8 cellular contexts compared by ENCODE assay signal in genomic region chr2:86036790-86037138, GRCh38.
DNase-seq lines count a peak whose midpoint lies in the region; ATAC-seq, FAIRE-seq and TF ChIP-seq lines count a peak whose summit lies in the region.
"Had no signal": no experiment of that assay in that cellular context is flagged by ENCODE, and none has a peak within 500 bp of the region (broad histone marks: within the 10 kb centered on the region; RNA-seq: fewer than 3 reads in every experiment).

No MANE protein-coding gene starts in this region.

- peak overlapping the region; percentile 75; the same call in 1 of the 3 replicates for H2BK15ac ChIP-seq in IMR-90 (ENCODE audit: low read depth, low read length)

- TF ChIP-seq RAD21 in IMR-90 (IDR thresholded peaks at IDR 0.05; ENCODE audit: low read length) = no peak

- in situ Hi-C loops in IMR-90 (cut with MboI; ENCODE audit: low sequenced_read_pairs) = no loop called here

- FAIRE-seq in keratinocyte (lab: Jason Lieb, UNC) = no peak

- BruUV-seq in IMR-90 (replicated peaks; lab: Mats Ljungman, UMichigan) = no TSS peak

- peak overlapping the region; percentile 98 for H3K27ac Mint-ChIP-seq in activated T-helper 2 cell treated with anti-CD3 and anti-CD28 coated beads, Interferon-gamma antibody, Interleukin-2, Interleukin-4, amounts not matched to agents 10 μg/mL and 5 μg/mL and 100 μg/mL, durations not matched to agents 14 hours and 24 hours and 36 hours
- peak overlapping the region; percentile 96 for H3K27ac Mint-ChIP-seq in stimulated activated effector memory CD8-positive, alpha-beta T cell treated with anti-CD3 and anti-CD28 coated beads, Interleukin-12 subunit alpha, Interleukin-12 subunit beta, amount 100 ng/mL, for 72 hours

- H3K9me3 Mint-ChIP-seq in activated T-helper 2 cell treated with anti-CD3 and anti-CD28 coated beads, Interferon-gamma antibody, Interleukin-2, Interleukin-4, amounts not matched to agents 10 μg/mL and 5 μg/mL and 100 μg/mL, durations not matched to agents 14 hours and 24 hours and 36 hours = no peaks in the 10 kb centered on the region
- H3K9me3 Mint-ChIP-seq in stimulated activated effector memory CD8-positive, alpha-beta T cell treated with anti-CD3 and anti-CD28 coated beads, Interleukin-12 subunit alpha, Interleukin-12 subunit beta, amount 100 ng/mL, for 72 hours = no peaks in the 10 kb centered on the region

- H3K9me1 ChIP-seq in IMR-90 (ENCODE audit: insufficient read depth, low read length) (peaks cover 33% of the 10 kb centered on the region), keratinocyte (ENCODE audit: control insufficient read depth, extremely low read depth, insufficient read depth, low read length) (no peaks in the 10 kb centered on the region)

- H4K91ac ChIP-seq in IMR-90 (ENCODE audit: insufficient read depth, low read depth, low read length) = peak overlapping the region; percentile 87

- H3K27ac ChIP-seq in IMR-90 (ENCODE audit: insufficient read depth, low read length) (peak overlapping the region; percentile 83), keratinocyte (ENCODE audit: control insufficient read depth, insufficient read depth, low read length) (peak overlapping the region; percentile 64)

- dilution Hi-C loops in IMR-90 (cut with HindIII; ENCODE audit: low sequenced_read_pairs, unreplicated experiment) (no loop called here), keratinocyte (cut with MboI; ENCODE audit: extremely low pct_ligation_motif_present, low sequenced_read_pairs) (no loop called here)

- peak overlapping the region; percentile 65 for H3K4me3 Mint-ChIP-seq in activated T-helper 2 cell treated with anti-CD3 and anti-CD28 coated beads, Interferon-gamma antibody, Interleukin-2, Interleukin-4, amounts not matched to agents 10 μg/mL and 5 μg/mL and 100 μg/mL, durations not matched to agents 14 hours and 24 hours and 36 hours (ENCODE audit: low read depth)
- peak overlapping the region; percentile 74 for H3K4me3 Mint-ChIP-seq in stimulated activated effector memory CD8-positive, alpha-beta T cell treated with anti-CD3 and anti-CD28 coated beads, Interleukin-12 subunit alpha, Interleukin-12 subunit beta, amount 100 ng/mL, for 72 hours

- no peak for TF ChIP-seq POLR2A in IMR-90 (IDR thresholded peaks at IDR 0.05; ENCODE audit: low read depth, low read length)

- H3K27me3 Mint-ChIP-seq in activated T-helper 2 cell treated with anti-CD3 and anti-CD28 coated beads, Interferon-gamma antibody, Interleukin-2, Interleukin-4, amounts not matched to agents 10 μg/mL and 5 μg/mL and 100 μg/mL, durations not matched to agents 14 hours and 24 hours and 36 hours (ENCODE audit: low read depth) = no peaks in the 10 kb centered on the region

- H3K9me3 ChIP-seq in IMR-90 (ENCODE audit: control insufficient read depth, insufficient read depth, low read length) = no peaks in the 10 kb centered on the region
- no peaks in the 10 kb centered on the region for H3K9me3 ChIP-seq in keratinocyte (ENCODE audit: control insufficient read depth, low read depth, low read length)

- H3K36me3 Mint-ChIP-seq in activated T-helper 2 cell treated with anti-CD3 and anti-CD28 coated beads, Interferon-gamma antibody, Interleukin-2, Interleukin-4, amounts not matched to agents 10 μg/mL and 5 μg/mL and 100 μg/mL, durations not matched to agents 14 hours and 24 hours and 36 hours (ENCODE audit: low read depth) = peaks cover 94% of the 10 kb centered on the region
- H3K36me3 Mint-ChIP-seq in stimulated activated effector memory CD8-positive, alpha-beta T cell treated with anti-CD3 and anti-CD28 coated beads, Interleukin-12 subunit alpha, Interleukin-12 subunit beta, amount 100 ng/mL, for 72 hours = peaks cover 92% of the 10 kb centered on the region

- no CpG with 5 or more reads among the region's 5 CpGs for WGBS in IMR-90 (ENCODE audit: extremely low coverage in 2 of 2, insufficient read length in 1 of 2), 2 experiments

- CTCF ChIA-PET in IMR-90 (lab: Yijun Ruan, JAX) = interaction anchor here (0.6 to 2.2 kb wide), 7 partner anchors 12 to 223 kb away, joined by 3 to 6 read pairs (median 3); partner anchors contain the start of gene ST3GAL5

- no peaks in the 10 kb centered on the region for H3K79me2 ChIP-seq in keratinocyte (ENCODE audit: control insufficient read depth, insufficient read depth, low read length)

- H2AK9ac ChIP-seq in IMR-90 (replicated peaks; ENCODE audit: low read depth, low read length, poor library complexity) = peak overlapping the region; percentile 96

- H3K23ac ChIP-seq in IMR-90 (ENCODE audit: low read depth, low read length) = peak overlapping the region; percentile 90

- H2BK20ac ChIP-seq in IMR-90 (ENCODE audit: low read depth, low read length) = peak overlapping the region; percentile 82; the same call in 1 of the 2 replicates

- POLR2A ChIA-PET in IMR-90 (lab: Charles Lee; ENCODE audit: unreplicated experiment) = interaction anchor here (0.9 kb wide), 1 partner anchor 148 kb away, joined by 3 read pairs; the partner anchor contains the start of gene ST3GAL5

- H2AK5ac ChIP-seq in IMR-90 (ENCODE audit: low read depth, low read length) = peak overlapping the region; percentile 95

- H4K20me1 ChIP-seq in IMR-90 (ENCODE audit: insufficient read depth, low read length) (no peaks in the 10 kb centered on the region; the same call in 1 of the 2 replicates), keratinocyte (ENCODE audit: control insufficient read depth, extremely low read depth, insufficient read depth, low read length) (no peaks in the 10 kb centered on the region)

- peak overlapping the region; percentile 34 to 98 for H4K8ac ChIP-seq in IMR-90 (ENCODE audit: low read depth in 2 of 2, low read length in 2 of 2)

- H3K27me3 ChIP-seq in IMR-90 (ENCODE audit: control insufficient read depth, insufficient read depth, low read length) = no peaks in the 10 kb centered on the region
- no peaks in the 10 kb centered on the region for H3K27me3 ChIP-seq in keratinocyte (ENCODE audit: control insufficient read depth, extremely low read depth, insufficient read depth, low read length)

- peak overlapping the region; percentile 89 for H3K18ac ChIP-seq in IMR-90 (ENCODE audit: low read depth, low read length)

- H3K56ac ChIP-seq in IMR-90 (ENCODE audit: extremely low read depth, insufficient read depth, low read length) = peak overlapping the region; percentile 40; the same call in 1 of the 2 replicates

- no peak for DNase-seq in IMR-90
- DNase-seq in activated T-helper 2 cell treated with anti-CD3 and anti-CD28 coated beads, Interferon-gamma antibody, Interleukin-2, Interleukin-4, amounts not matched to agents 10 μg/mL and 5 μg/mL and 100 μg/mL, durations not matched to agents 14 hours and 24 hours and 36 hours (ENCODE audit: low spot score) = no peak
- no peak for DNase-seq in keratinocyte (ENCODE audit: low read depth, low spot score)
- DNase-seq in stimulated activated effector memory CD8-positive, alpha-beta T cell treated with anti-CD3 and anti-CD28 coated beads, Interleukin-12 subunit alpha, Interleukin-12 subunit beta, amount 100 ng/mL, for 72 hours (ENCODE audit: low spot score in 2 of 2) = no peak
- DNase-seq in DMS 273 (lab: John Stamatoyannopoulos, UW; ENCODE audit: unreplicated experiment) = no peak
- no peak for DNase-seq in GM03348 (ENCODE audit: low spot score)
- DNase-seq: cortex of kidney had no signal

- intact Hi-C loops in IMR-90 (cut with micrococcal nuclease) = loop anchor here (1.0 to 5.0 kb wide), 5 partner anchors 38 to 210 kb away; no protein-coding TSS in a partner anchor
- intact Hi-C loops in activated T-helper 2 cell treated with anti-CD3 and anti-CD28 coated beads, Interferon-gamma antibody, Interleukin-2, Interleukin-4, amounts not matched to agents 10 μg/mL and 5 μg/mL and 100 μg/mL, durations not matched to agents 14 hours and 24 hours and 36 hours (cut with micrococcal nuclease) = loop anchor here (1.0 to 5.0 kb wide), 5 partner anchors 16 to 206 kb away; partner anchors contain the start of genes IMMT and MRPL35

- H2BK5ac ChIP-seq in IMR-90 (ENCODE audit: low read depth, low read length, poor library complexity, severe bottlenecking) = peak overlapping the region; percentile 79

- H2AFZ ChIP-seq in IMR-90 (replicated peaks; ENCODE audit: low read length, poor library complexity) = peak overlapping the region; percentile 86
- H2AFZ ChIP-seq in keratinocyte (ENCODE audit: control insufficient read depth, low read length) = no peak overlapping the region

- peaks cover 63% of the 10 kb centered on the region for H3K4me1 Mint-ChIP-seq in activated T-helper 2 cell treated with anti-CD3 and anti-CD28 coated beads, Interferon-gamma antibody, Interleukin-2, Interleukin-4, amounts not matched to agents 10 μg/mL and 5 μg/mL and 100 μg/mL, durations not matched to agents 14 hours and 24 hours and 36 hours (ENCODE audit: low read depth)
- peaks cover 75% of the 10 kb centered on the region for H3K4me1 Mint-ChIP-seq in stimulated activated effector memory CD8-positive, alpha-beta T cell treated with anti-CD3 and anti-CD28 coated beads, Interleukin-12 subunit alpha, Interleukin-12 subunit beta, amount 100 ng/mL, for 72 hours

- H3K14ac ChIP-seq in IMR-90 (replicated peaks; ENCODE audit: low read depth, low read length) = peak overlapping the region; percentile 93

- H3K36me3 ChIP-seq in IMR-90 (ENCODE audit: control insufficient read depth, insufficient read depth, low read length) = peaks cover 46% of the 10 kb centered on the region
- peaks cover 47 to 66% of the 10 kb centered on the region in 2 experiments for H3K36me3 ChIP-seq in keratinocyte (ENCODE audit: control insufficient read depth in 2 of 2, extremely low read depth in 1 of 2, insufficient read depth in 2 of 2, low read length in 2 of 2)

- H3K4me3 ChIP-seq in IMR-90 (ENCODE audit: insufficient read depth, low read depth, low read length) (no peak overlapping the region), keratinocyte (ENCODE audit: control insufficient read depth in 2 of 3, extremely low read depth in 1 of 3, insufficient read depth in 2 of 3, low read depth in 1 of 3, low read length in 3 of 3) (no peak overlapping the region)

- H3K9ac ChIP-seq in IMR-90 (ENCODE audit: low read depth, low read length) (peak overlapping the region; percentile 43), keratinocyte (ENCODE audit: control insufficient read depth, extremely low read depth, insufficient read depth, low read length) (peak overlapping the region; percentile 4)

- peak overlapping the region; percentile 96 for H4K5ac ChIP-seq in IMR-90 (ENCODE audit: low read depth, low read length)

- ATAC-seq in IMR-90 (ENCODE audit: low read depth) (no peak), GM19395 (IDR thresholded peaks at IDR 0.05; ENCODE audit: unreplicated experiment) (no peak)
- ATAC-seq in stimulated activated effector memory CD8-positive, alpha-beta T cell treated with anti-CD3 and anti-CD28 coated beads, Interleukin-12 subunit alpha, Interleukin-12 subunit beta, amount 100 ng/mL, for 72 hours = no peak

- H3K4ac ChIP-seq in IMR-90 (ENCODE audit: low read depth, low read length) = peak overlapping the region; percentile 96

- H2BK120ac ChIP-seq in IMR-90 (ENCODE audit: low read depth, low read length) = peak overlapping the region; percentile 94

- H3K4me2 ChIP-seq in IMR-90 (ENCODE audit: low read depth, low read length) (0 out of 2 replicates have a peak overlapping the region, but pooled peaks have one; percentile 15), keratinocyte (ENCODE audit: control insufficient read depth, extremely low read depth, insufficient read depth, low read depth, low read length) (no peak overlapping the region)

- TF ChIP-seq CTCF in IMR-90 (conservative IDR thresholded peaks at IDR 0.05; ENCODE audit: low read depth, low read length) (no peak), keratinocyte (optimal IDR thresholded peaks at IDR 0.05 in 1 of 3, IDR thresholded peaks at IDR 0.05 in 1 of 3, conservative IDR thresholded peaks at IDR 0.05 in 1 of 3; ENCODE audit: extremely low read depth in 1 of 3, insufficient read depth in 2 of 3, low read length in 3 of 3) (no peak)

- H3K79me1 ChIP-seq in IMR-90 (ENCODE audit: low read depth in 1 of 2, low read length in 2 of 2) = peaks cover 0 to 37% of the 10 kb centered on the region in 2 experiments; a peak in 2 of 4 replicates

- H3K4me1 ChIP-seq in IMR-90 (ENCODE audit: control insufficient read depth, insufficient read depth, low read length) = peaks cover 29% of the 10 kb centered on the region
- H3K4me1 ChIP-seq in keratinocyte (ENCODE audit: control insufficient read depth, extremely low read depth, insufficient read depth, low read length) = peaks cover 29% of the 10 kb centered on the region
